In the genomic region with DNA sequence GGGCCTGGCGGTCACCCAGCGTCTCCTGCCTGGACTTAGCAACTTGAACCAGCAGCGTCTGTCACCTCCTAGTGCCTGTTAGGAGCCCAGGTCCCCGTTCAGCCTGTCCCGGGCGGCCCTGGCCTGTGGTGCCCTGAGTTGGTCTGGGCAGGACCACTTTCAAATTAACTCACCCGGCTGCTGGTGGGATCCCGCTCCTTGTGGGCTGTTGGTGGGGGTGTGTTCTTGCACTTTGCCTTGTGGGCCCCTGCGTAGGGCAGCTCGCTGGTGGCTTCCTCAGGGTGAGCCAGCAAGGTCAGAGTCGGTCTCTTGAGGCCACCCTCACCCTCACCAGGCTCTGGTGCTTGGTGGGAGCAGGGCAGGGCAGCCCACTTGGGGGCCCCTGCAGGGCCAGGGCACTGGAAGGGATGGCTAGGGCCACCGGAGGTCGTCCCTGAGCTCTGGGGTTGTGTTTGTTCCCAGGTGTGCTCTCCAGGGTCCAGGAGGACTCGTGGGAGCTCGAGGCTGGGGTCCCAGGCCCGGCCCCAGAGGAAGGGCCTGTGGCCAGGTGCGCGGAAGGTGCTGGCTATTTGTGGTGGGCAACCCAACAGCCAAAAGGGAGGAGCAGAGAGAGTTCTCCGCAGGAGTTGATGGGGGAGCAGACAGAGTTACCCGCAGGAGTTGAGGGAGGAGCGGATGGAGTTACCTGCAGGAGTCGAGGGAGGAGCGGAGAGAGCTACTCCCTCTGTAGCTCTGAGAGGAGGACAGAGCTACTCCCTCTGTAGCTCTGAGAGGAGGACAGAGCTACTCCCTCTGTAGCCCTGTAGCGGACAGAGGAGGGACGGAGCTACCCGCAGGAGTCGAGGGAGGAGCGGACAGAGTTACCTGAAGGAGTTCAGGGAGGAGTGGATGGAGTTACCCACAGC, we compare ENCODE assay signal across 21 cellular contexts. TPM values are rescaled to one million over a fixed set of nuclear protein-coding genes. Genes with fewer than 3 reads are reported as not detected.
"Had no signal": no experiment of that assay in that cellular context is flagged by ENCODE, and none has a peak within 500 bp of the region (broad histone marks: within the 10 kb centered on the region; RNA-seq: fewer than 3 reads in every experiment).

No MANE protein-coding gene starts in this region.

- H3K27me3 ChIP-seq: ascending aorta, sigmoid colon, tibial nerve, vagina had no signal

- H3K4me3 Mint-ChIP-seq: activated CD4-positive, alpha-beta T cell treated with anti-CD3 and anti-CD28 coated beads, Interleukin-2, amount 10 ng/mL, durations not matched to agents 7 days and 5 days; activated naive CD8-positive, alpha-beta T cell treated with anti-CD3 and anti-CD28 coated beads, Interleukin-2, amount 50 U/mL, for 24 hours; stimulated activated effector memory CD8-positive, alpha-beta T cell treated with anti-CD3 and anti-CD28 coated beads, Interleukin-12 subunit alpha, Interleukin-12 subunit beta, amount 100 ng/mL, for 72 hours; T-helper 2 cell treated with Interferon-gamma antibody and Interleukin-4, amounts not matched to agents 5 μg/mL and 100 μg/mL, for 36 hours had no signal

- H3K4me3 ChIP-seq: ascending aorta, sigmoid colon, tibial nerve, vagina had no signal

- H3K4me1 Mint-ChIP-seq: nephron had no signal

- H3K36me3 ChIP-seq: vagina had no signal

- H3K27me3 Mint-ChIP-seq: activated CD4-positive, alpha-beta T cell treated with anti-CD3 and anti-CD28 coated beads, Interleukin-2, amount 10 ng/mL, durations not matched to agents 7 days and 5 days; activated naive CD8-positive, alpha-beta T cell treated with anti-CD3 and anti-CD28 coated beads, Interleukin-2, amount 50 U/mL, for 24 hours had no signal

- DNase-seq: activated CD4-positive, alpha-beta T cell treated with anti-CD3 and anti-CD28 coated beads, Interleukin-2, amount 10 ng/mL, durations not matched to agents 7 days and 5 days; activated CD4-positive, CD25-positive, alpha-beta regulatory T cell; activated CD8-positive, alpha-beta memory T cell treated with anti-CD3 and anti-CD28 coated beads for 24 hours; activated naive CD4-positive, alpha-beta T cell treated with Interleukin-2 at 50 U/mL for 16 hours; activated naive CD8-positive, alpha-beta T cell treated with anti-CD3 and anti-CD28 coated beads, Interleukin-2, amount 50 U/mL, for 24 hours; hippocampal formation; stimulated activated CD4-positive, alpha-beta T cell treated with anti-CD3 and anti-CD28 coated beads, Interleukin-2, amount 100 ng/mL, for 24 hours had no signal

- FAIRE-seq: colon, endometrium, keratinocyte had no signal

- H3K9me3 Mint-ChIP-seq: activated CD4-positive, alpha-beta T cell treated with anti-CD3 and anti-CD28 coated beads, Interleukin-2, amount 10 ng/mL, durations not matched to agents 7 days and 5 days; activated naive CD8-positive, alpha-beta T cell treated with anti-CD3 and anti-CD28 coated beads, Interleukin-2, amount 50 U/mL, for 24 hours; stimulated activated effector memory CD8-positive, alpha-beta T cell treated with anti-CD3 and anti-CD28 coated beads, Interleukin-12 subunit alpha, Interleukin-12 subunit beta, amount 100 ng/mL, for 72 hours; T-helper 2 cell treated with Interferon-gamma antibody and Interleukin-4, amounts not matched to agents 5 μg/mL and 100 μg/mL, for 36 hours had no signal

- H3K9me3 ChIP-seq: ascending aorta, sigmoid colon, vagina had no signal

- H3K27ac ChIP-seq: ascending aorta, sigmoid colon, tibial nerve, vagina had no signal

- H3K27ac Mint-ChIP-seq: activated CD4-positive, alpha-beta T cell treated with anti-CD3 and anti-CD28 coated beads, Interleukin-2, amount 10 ng/mL, durations not matched to agents 7 days and 5 days; activated naive CD8-positive, alpha-beta T cell treated with anti-CD3 and anti-CD28 coated beads, Interleukin-2, amount 50 U/mL, for 24 hours; stimulated activated effector memory CD8-positive, alpha-beta T cell treated with anti-CD3 and anti-CD28 coated beads, Interleukin-12 subunit alpha, Interleukin-12 subunit beta, amount 100 ng/mL, for 72 hours; T-helper 2 cell treated with Interferon-gamma antibody and Interleukin-4, amounts not matched to agents 5 μg/mL and 100 μg/mL, for 36 hours had no signal

- H3K4me1 ChIP-seq: ascending aorta, sigmoid colon, tibial nerve, vagina had no signal

RNA-seq across cellular contexts. Expression of gene ATP4B, which starts 56.6 kb away (rescaled TPM):
- total RNA-seq: activated CD4-positive, alpha-beta T cell treated with anti-CD3 and anti-CD28 coated beads, Interleukin-2, amount 10 ng/mL, durations not matched to agents 7 days and 5 days; ascending aorta; esophagus mucosa; liver; omental fat pad; sigmoid colon; subcutaneous adipose tissue; tibial nerve; vagina had no signal
- polyA plus RNA-seq: keratinocyte, liver, sigmoid colon had no signal
